In the genomic region with DNA sequence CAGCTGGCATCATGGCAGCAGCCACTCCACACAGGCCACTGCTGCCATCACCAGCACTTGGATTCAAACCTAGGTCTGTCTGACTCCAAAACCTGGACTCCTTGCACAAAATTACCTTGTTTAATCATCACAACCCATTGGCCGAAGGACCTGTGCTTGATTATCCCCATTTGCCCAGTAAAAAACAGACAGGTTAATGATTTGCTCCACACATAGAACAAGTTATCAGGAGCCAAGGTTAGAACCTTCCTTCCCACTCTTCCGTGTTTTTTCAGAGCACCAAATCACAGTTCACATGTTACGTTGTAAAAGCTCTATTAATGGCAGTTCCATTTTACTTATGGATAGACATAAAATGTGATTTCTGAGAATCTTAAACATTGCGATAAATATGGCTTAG, we compare ENCODE assay signal across 7 cellular contexts. TPM values are rescaled to one million over a fixed set of nuclear protein-coding genes. Genes with fewer than 3 reads are reported as not detected.
"Had no signal": no experiment of that assay in that cellular context is flagged by ENCODE, and none has a peak within 500 bp of the region (broad histone marks: within the 10 kb centered on the region; RNA-seq: fewer than 3 reads in every experiment).

No MANE protein-coding gene starts in this region.

- H3K36me3 Mint-ChIP-seq: IgD-negative memory B cell had no signal

- H3K27me3 Mint-ChIP-seq: IgD-negative memory B cell had no signal

- H3K27ac Mint-ChIP-seq: GM23338, H9, IgD-negative memory B cell had no signal

- DNase-seq: H9, HCEC 1CT, KBM-7 had no signal

- H3K4me3 ChIP-seq: GM23338 had no signal

- ATAC-seq: GM23338, HepG2 had no signal

- H3K4me3 Mint-ChIP-seq: GM23338, H9, IgD-negative memory B cell had no signal

- H3K4me1 Mint-ChIP-seq: GM23338, H9 had no signal

RNA-seq across cellular contexts. Expression of a gene that starts 23.5 kb away (rescaled TPM):
- total RNA-seq: HepG2, HT-29 had no signal
